In the genomic region with DNA sequence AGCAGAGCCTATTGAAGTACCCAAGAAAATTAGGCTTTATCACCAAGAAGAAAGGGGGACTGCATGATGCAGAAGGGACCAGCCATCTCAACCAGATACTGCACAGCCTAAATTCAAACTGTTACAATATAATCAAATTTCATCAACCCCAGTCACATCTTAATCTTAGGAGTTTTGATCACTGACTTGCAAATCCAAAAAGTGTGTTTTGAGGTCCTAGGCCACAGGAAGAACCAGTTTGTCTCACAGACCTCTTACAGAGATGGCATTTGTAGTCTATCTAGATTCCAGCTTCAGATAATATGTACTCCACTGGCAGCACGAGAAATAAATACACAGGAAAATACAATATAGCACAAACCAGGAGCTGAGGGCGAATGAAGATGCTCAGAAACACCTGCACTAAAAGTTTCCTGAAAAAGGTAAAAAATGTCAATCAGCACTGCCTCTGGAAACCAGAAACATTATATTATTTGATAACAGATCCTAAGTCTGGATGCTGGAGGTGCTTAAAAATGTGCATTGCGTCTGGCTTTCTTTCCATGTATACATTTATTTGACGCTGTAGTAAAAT, we compare ENCODE assay signal across 7 cellular contexts. TPM values are rescaled to one million over a fixed set of nuclear protein-coding genes. Genes with fewer than 3 reads are reported as not detected.
DNase-seq lines count a peak whose midpoint lies in the region; ATAC-seq and TF ChIP-seq lines count a peak whose summit lies in the region.

No MANE protein-coding gene starts in this region.

- H3K4me1 ChIP-seq in foreskin keratinocyte = peaks cover 7% of the 10 kb centered on the region

- H3K27ac Mint-ChIP-seq in HFFc6 = peak overlapping the region; percentile 97
- peak overlapping the region; percentile 92 to 97 for H3K27ac Mint-ChIP-seq in stimulated activated naive CD8-positive, alpha-beta T cell treated with anti-CD3 and anti-CD28 coated beads, Interleukin-15, amount 100 ng/mL, for 72 hours

- no peak for ATAC-seq in foreskin keratinocyte
- no peak for ATAC-seq in stimulated activated naive CD8-positive, alpha-beta T cell treated with anti-CD3 and anti-CD28 coated beads, Interleukin-15, amount 100 ng/mL, for 72 hours

- peak overlapping the region; percentile 75 for H3K4me3 ChIP-seq in WI38 (ENCODE audit: low read depth, low read length)
- no peak overlapping the region for H3K4me3 ChIP-seq in lower leg skin (ENCODE audit: low read depth, poor library complexity, severe bottlenecking)

- DNase-seq in HFFc6 (no peak), foreskin keratinocyte (no peak), lower leg skin (ENCODE audit: low spot score in 2 of 2) (no peak), NCI-H226 (no peak), NCI-H1092 treated with DMSO at 0.1 percent for 48 hours (lab: John Stamatoyannopoulos, UW) (no peak)
- no peak for DNase-seq in stimulated activated naive CD8-positive, alpha-beta T cell treated with anti-CD3 and anti-CD28 coated beads, Interleukin-15, amount 100 ng/mL, for 72 hours

- no peak for TF ChIP-seq CTCF in HFFc6 (IDR thresholded peaks at IDR 0.05)
- TF ChIP-seq CTCF in WI38 (IDR thresholded peaks at IDR 0.05; ENCODE audit: low read depth, low read length) = no peak
- TF ChIP-seq CTCF in foreskin keratinocyte (conservative IDR thresholded peaks at IDR 0.05) = no peak
- TF ChIP-seq CTCF in lower leg skin (IDR thresholded peaks at IDR 0.05) = no peak

- H3K36me3 Mint-ChIP-seq in HFFc6 (ENCODE audit: low read depth) = peaks cover 1% of the 10 kb centered on the region

- H3K27ac ChIP-seq in foreskin keratinocyte = peak overlapping the region; percentile 85

- peak overlapping the region; percentile 95 for H3K4me3 Mint-ChIP-seq in HFFc6
- H3K4me3 Mint-ChIP-seq in stimulated activated naive CD8-positive, alpha-beta T cell treated with anti-CD3 and anti-CD28 coated beads, Interleukin-15, amount 100 ng/mL, for 72 hours = peak overlapping the region; percentile 89 to 98

- H3K4me1 Mint-ChIP-seq in HFFc6 (ENCODE audit: low read depth) = peaks cover 48% of the 10 kb centered on the region
- H3K4me1 Mint-ChIP-seq in stimulated activated naive CD8-positive, alpha-beta T cell treated with anti-CD3 and anti-CD28 coated beads, Interleukin-15, amount 100 ng/mL, for 72 hours = peaks cover 38% of the 10 kb centered on the region

- WGBS in lower leg skin, 2 donors = 18 to 22% methylated on average over 4 of the region's 4 CpGs

- no peaks in the 10 kb centered on the region for H3K9me3 Mint-ChIP-seq in HFFc6
- H3K9me3 Mint-ChIP-seq in stimulated activated naive CD8-positive, alpha-beta T cell treated with anti-CD3 and anti-CD28 coated beads, Interleukin-15, amount 100 ng/mL, for 72 hours = peaks cover 1 to 3% of the 10 kb centered on the region in 2 donors

- peaks cover 4% of the 10 kb centered on the region for H3K27me3 Mint-ChIP-seq in HFFc6 (ENCODE audit: insufficient read depth)
- no peaks in the 10 kb centered on the region for H3K27me3 Mint-ChIP-seq in stimulated activated naive CD8-positive, alpha-beta T cell treated with anti-CD3 and anti-CD28 coated beads, Interleukin-15, amount 100 ng/mL, for 72 hours

- H3K27me3 ChIP-seq in foreskin keratinocyte = no peaks in the 10 kb centered on the region

- TF ChIP-seq POLR2A in lower leg skin (IDR thresholded peaks at IDR 0.05) = no peak

- intact Hi-C loops in lower leg skin (cut with DNase I; ENCODE audit: low total_unique reads) = no loop called here

RNA-seq across cellular contexts. Expression of a gene that starts 0.7 kb away (rescaled TPM):
- total RNA-seq in HFFc6 (2021; fragmentation: NEBNext Ultra II Directional; extraction: Animal tissue kit (Norgen Biotek cat#: 25700)) = 1 to 10 TPM; 4.6 to 9.9 (median 8.4) TPM
- total RNA-seq in foreskin keratinocyte (5.0 and 5.1 TPM in 2 replicates), lower leg skin (10 to 100 TPM in 2 of 4 donors, 1 to 10 TPM in 2; 4.5 to 16.7 (median 11.3) TPM)
- polyA plus RNA-seq in foreskin keratinocyte = 2.6 and 2.7 TPM in 2 replicates

RNA-seq across cellular contexts. Expression of a gene that starts 18.1 kb away (rescaled TPM):
- total RNA-seq in HFFc6 (2021; fragmentation: NEBNext Ultra II Directional; extraction: Animal tissue kit (Norgen Biotek cat#: 25700)) = 10 to 100 TPM; 29.2 to 35.4 (median 33.0) TPM
- total RNA-seq in foreskin keratinocyte = 9.9 and 10.0 TPM in 2 replicates
- polyA plus RNA-seq in foreskin keratinocyte = 5.9 and 6.4 TPM in 2 replicates
- 10 to 100 TPM in 3 of 4 donors, 1 to 10 TPM in 1; 9.9 to 16.4 (median 12.0) TPM for total RNA-seq in lower leg skin

RNA-seq across cellular contexts. Expression of a gene that starts 37.6 kb away (rescaled TPM):
- total RNA-seq in HFFc6 (2021; fragmentation: NEBNext Ultra II Directional; extraction: Animal tissue kit (Norgen Biotek cat#: 25700)) = 10 to 100 TPM; 10.3 to 16.2 (median 13.8) TPM
- total RNA-seq in foreskin keratinocyte (9.5 and 12.2 TPM in 2 replicates), lower leg skin (10 to 100 TPM; 10.4 to 17.7 (median 15.1) TPM)
- polyA plus RNA-seq in foreskin keratinocyte = 4.4 and 5.2 TPM in 2 replicates

RNA-seq across cellular contexts. Expression of a gene that starts 56.7 kb away (rescaled TPM):
- total RNA-seq in HFFc6 (2021; fragmentation: NEBNext Ultra II Directional; extraction: Animal tissue kit (Norgen Biotek cat#: 25700)) = 10 to 100 TPM in 4 of 6 experiments, 1 to 10 TPM in 2; 9.1 to 11.9 (median 10.5) TPM
- total RNA-seq in foreskin keratinocyte (6.6 and 9.9 TPM in 2 replicates), lower leg skin (10 to 100 TPM in 2 of 4 donors, 1 to 10 TPM in 2; 8.0 to 14.4 (median 10.2) TPM)
- polyA plus RNA-seq in foreskin keratinocyte = 3.7 and 5.1 TPM in 2 replicates
